Comparison of ENCODE assay signal across 9 cellular contexts in the genomic region with DNA sequence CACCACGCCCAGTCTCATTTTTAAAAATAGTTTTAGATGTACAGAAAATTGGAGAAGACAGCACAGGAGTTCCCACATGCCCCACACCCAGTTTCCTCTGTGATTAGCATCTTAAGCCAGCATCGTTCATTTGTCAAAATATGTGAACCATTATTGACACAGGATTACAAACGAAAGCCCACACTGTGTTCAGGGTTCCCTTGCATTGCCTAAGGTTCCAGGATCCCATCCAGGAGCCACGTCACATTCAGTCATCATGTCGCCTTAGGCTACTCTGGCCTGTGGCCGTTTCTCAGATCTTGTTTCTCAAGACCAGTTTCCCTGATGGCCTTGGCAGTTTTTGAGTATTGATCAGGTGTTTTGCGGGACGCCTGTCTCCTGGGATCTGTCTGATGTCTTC. TPM values are rescaled to one million over a fixed set of nuclear protein-coding genes. Genes with fewer than 3 reads are reported as not detected.
DNase-seq lines count a peak whose midpoint lies in the region; ATAC-seq and TF ChIP-seq lines count a peak whose summit lies in the region.
"Had no signal": no experiment of that assay in that cellular context is flagged by ENCODE, and none has a peak within 500 bp of the region (broad histone marks: within the 10 kb centered on the region; RNA-seq: fewer than 3 reads in every experiment).

No MANE protein-coding gene starts in this region.

- H3K79me2 ChIP-seq in fibroblast of lung (ENCODE audit: control insufficient read depth, insufficient read depth, low read length), result no peaks in the 10 kb centered on the region

- POLR2A ChIA-PET in T-cell (lab: Charles Lee), result interaction anchor here in 1 of 2 donors (0.7 kb wide), 1 partner anchor 290 kb away, joined by 5 read pairs; no protein-coding TSS in a partner anchor

- H2AFZ ChIP-seq in fibroblast of lung (ENCODE audit: low read length), result no peak overlapping the region

- CTCF ChIA-PET in T-cell (lab: Charles Lee), result no interaction called here

- H3K9me3 ChIP-seq in fibroblast of lung (ENCODE audit: control insufficient read depth, insufficient read depth, low read depth, low read length), result no peaks in the 10 kb centered on the region

- H3K4me1 ChIP-seq in fibroblast of lung (ENCODE audit: control insufficient read depth, extremely low read depth, insufficient read depth, low read length), result no peaks in the 10 kb centered on the region

- H3K27me3 ChIP-seq in fibroblast of lung (ENCODE audit: control insufficient read depth, insufficient read depth, low read length), result no peaks in the 10 kb centered on the region

- no peak overlapping the region for H3K4me2 ChIP-seq in fibroblast of lung (ENCODE audit: extremely low read depth, insufficient read depth, low read length)

- H3K27ac ChIP-seq in fibroblast of lung (ENCODE audit: insufficient read depth, low read length) (no peak overlapping the region), skin epidermis (peak overlapping the region in 15 of 21 experiments; percentile 1 to 77 (median 32))

- H3K27ac Mint-ChIP-seq in T-cell, result peak overlapping the region; percentile 90 to 98
- H3K27ac Mint-ChIP-seq: nephron had no signal

- H3K27me3 Mint-ChIP-seq in T-cell, result no peaks in the 10 kb centered on the region
- H3K27me3 Mint-ChIP-seq: brain had no signal

- no peaks in the 10 kb centered on the region for H4K20me1 ChIP-seq in fibroblast of lung (ENCODE audit: control insufficient read depth, extremely low read depth, insufficient read depth, low read length)

- no peaks in the 10 kb centered on the region for H3K9me3 Mint-ChIP-seq in T-cell
- H3K9me3 Mint-ChIP-seq: nephron had no signal

- H3K4me3 ChIP-seq in fibroblast of lung (replicated peaks in 1 of 4; ENCODE audit: control extremely low read depth in 1 of 4, insufficient read depth in 1 of 4, low read depth in 3 of 4, low read length in 4 of 4) (no peak overlapping the region), skin epidermis (no peak overlapping the region)

- ATAC-seq in T-cell (replicated peaks in 1 of 4), result no peak
- no peak for ATAC-seq in GM19463 (IDR thresholded peaks at IDR 0.05; ENCODE audit: unreplicated experiment)
- ATAC-seq in GM18520 (IDR thresholded peaks at IDR 0.05; ENCODE audit: unreplicated experiment), result no peak

- peaks cover 38 to 54% (median 40%) of the 10 kb centered on the region in 3 donors for H3K4me1 Mint-ChIP-seq in T-cell

- H3K36me3 Mint-ChIP-seq in T-cell, result no peaks in the 10 kb centered on the region
- H3K36me3 Mint-ChIP-seq: brain had no signal

- no peak overlapping the region for H3K9ac ChIP-seq in fibroblast of lung (ENCODE audit: insufficient read depth, low read length)

- H3K36me3 ChIP-seq in fibroblast of lung (ENCODE audit: control insufficient read depth, insufficient read depth, low read length), result no peaks in the 10 kb centered on the region

- peak overlapping the region in 1 of 3 donors; percentile 70 for H3K4me3 Mint-ChIP-seq in T-cell
- H3K4me3 Mint-ChIP-seq: brain, nephron had no signal

- DNase-seq in ELF-1 (ENCODE audit: low read depth, low spot score), result peak; percentile 37
- DNase-seq in T-cell, result no peak
- DNase-seq in fibroblast of lung (ENCODE audit: low read depth in 2 of 2), result peak; percentile 25 to 67
- no peak for DNase-seq in DMS79 treated with DMSO at 0.1 percent for 48 hours (lab: John Stamatoyannopoulos, UW)

- no peak for TF ChIP-seq CTCF in fibroblast of lung (conservative IDR thresholded peaks at IDR 0.05 in 1 of 2, IDR thresholded peaks at IDR 0.05 in 1 of 2; ENCODE audit: low read depth in 1 of 2, low read length in 2 of 2)

RNA-seq across cellular contexts. Expression of a gene that starts 34.7 kb away (rescaled TPM):
- total RNA-seq in T-cell (100 to 1,000 TPM in 2 of 5 donors, 10 to 100 TPM in 3; 55.0 to 130 (median 99.6) TPM), fibroblast of lung (23.9 and 24.8 TPM in 2 replicates)
- polyA plus RNA-seq in fibroblast of lung, result 14.8 and 27.5 TPM in 2 replicates
- polyA plus RNA-seq in fibroblast of lung (2012), result 20.5 and 37.0 TPM in 2 replicates
- 43.1 and 95.0 TPM in 2 replicates for polyA minus RNA-seq in fibroblast of lung (ENCODE audit: low replicate concordance)

Comparison
In these comparisons a context has a peak if more than half of its experiments do, and no peak if none do; other contexts are left out.
1. DNase-seq: peak in ELF-1 (single experiment) and fibroblast of lung (2 of 2); none in T-cell (0 of 34) and DMS79 treated with DMSO at 0.1 percent for 48 hours (single experiment).